Comparison of ENCODE assay signal across 22 cellular contexts in the genomic region with DNA sequence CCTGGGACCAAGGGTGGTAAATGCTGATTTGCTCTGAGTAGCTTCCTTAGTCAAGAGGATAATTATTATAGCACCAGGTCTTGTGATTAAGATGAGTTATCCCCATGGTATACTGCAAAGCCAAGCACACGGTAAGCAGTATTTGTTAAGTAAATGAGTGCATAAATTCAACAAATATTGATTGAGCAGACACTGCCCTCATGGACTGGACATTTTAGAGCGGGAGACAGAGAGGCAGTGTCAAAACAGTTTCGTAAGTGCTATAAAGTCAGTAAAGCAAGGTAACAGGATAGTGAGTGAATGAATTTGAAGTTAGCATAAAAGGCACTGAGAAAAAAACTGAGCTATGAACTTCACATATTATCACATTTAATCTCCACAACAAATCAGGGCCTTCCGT. TPM values are rescaled to one million over a fixed set of nuclear protein-coding genes. Genes with fewer than 3 reads are reported as not detected.
DNase-seq lines count a peak whose midpoint lies in the region; ATAC-seq, FAIRE-seq and TF ChIP-seq lines count a peak whose summit lies in the region.
"Had no signal": no experiment of that assay in that cellular context is flagged by ENCODE, and none has a peak within 500 bp of the region (broad histone marks: within the 10 kb centered on the region; RNA-seq: fewer than 3 reads in every experiment).

No MANE protein-coding gene starts in this region.

- no peak for TF ChIP-seq CTCF in 22Rv1 (IDR thresholded peaks at IDR 0.05)
- TF ChIP-seq CTCF in testis (IDR thresholded peaks at IDR 0.05) = no peak

- no peaks in the 10 kb centered on the region for H3K4me1 ChIP-seq in testis

- no peak for TF ChIP-seq POLR2A in testis (IDR thresholded peaks at IDR 0.05)

- no peak overlapping the region for H3K27ac Mint-ChIP-seq in activated T-cell treated with anti-CD3 and anti-CD28 coated beads, Interleukin-2, amount 50 U/mL, for 72 hours
- H3K27ac Mint-ChIP-seq: IgD-negative memory B cell had no signal

- H3K4me3 ChIP-seq in testis = no peak overlapping the region
- H3K4me3 ChIP-seq: GM23248, SK-N-MC had no signal

- H3K27ac ChIP-seq in 22Rv1 = peak overlapping the region; percentile 38
- no peak overlapping the region for H3K27ac ChIP-seq in testis
- H3K27ac ChIP-seq: GM23248, HL-60, SK-N-MC had no signal

- peaks cover 11% of the 10 kb centered on the region for H3K27me3 Mint-ChIP-seq in activated T-cell treated with anti-CD3 and anti-CD28 coated beads, Interleukin-2, amount 50 U/mL, for 72 hours (ENCODE audit: low read depth)
- H3K27me3 Mint-ChIP-seq: IgD-negative memory B cell had no signal

- H3K27me3 ChIP-seq in testis = no peaks in the 10 kb centered on the region

- WGBS in testis, 2 donors = 91 to 96% methylated on average over 4 of the region's 4 CpGs

- no peaks in the 10 kb centered on the region for H3K9me3 Mint-ChIP-seq in activated T-cell treated with anti-CD3 and anti-CD28 coated beads, Interleukin-2, amount 50 U/mL, for 72 hours

- peak; percentile 8 for DNase-seq in NCI-H1105 (lab: John Stamatoyannopoulos, UW)
- peak; percentile 76 to 82 for DNase-seq in NCI-H526 (lab: John Stamatoyannopoulos, UW)
- DNase-seq in HPDE6-E6E7 (ENCODE audit: extremely low spot score) = no peak
- no peak for DNase-seq in activated T-cell treated with anti-CD3 and anti-CD28 coated beads, Interleukin-2, amount 50 U/mL, for 72 hours
- no peak for DNase-seq in testis
- DNase-seq: ACHN, C1 segment of cervical spinal cord, GF-D8, GM23248, HCEC 1CT, Karpas-422, NCI-H1048, NCI-H2029, OCI-M1, SHP77 had no signal

- H3K36me3 Mint-ChIP-seq in activated T-cell treated with anti-CD3 and anti-CD28 coated beads, Interleukin-2, amount 50 U/mL, for 72 hours (ENCODE audit: insufficient read depth in 2 of 2) = peaks cover 10 to 17% of the 10 kb centered on the region in 2 donors
- H3K36me3 Mint-ChIP-seq: IgD-negative memory B cell had no signal

- H3K36me3 ChIP-seq in testis (ENCODE audit: low read depth, missing control alignments) = no peaks in the 10 kb centered on the region

- no peaks in the 10 kb centered on the region for H3K9me3 ChIP-seq in testis

- peak; percentile 33 for FAIRE-seq in islet of Langerhans (lab: Jason Lieb, UNC)
- FAIRE-seq: GM19239, HTR-8/SVneo had no signal

- no peak for ATAC-seq in activated T-cell treated with anti-CD3 and anti-CD28 coated beads, Interleukin-2, amount 50 U/mL, for 72 hours (replicated peaks in 1 of 2)

- intact Hi-C loops in testis (cut with DNase I; ENCODE audit: low total_unique reads) = no loop called here

- no peak overlapping the region for H3K4me3 Mint-ChIP-seq in activated T-cell treated with anti-CD3 and anti-CD28 coated beads, Interleukin-2, amount 50 U/mL, for 72 hours
- H3K4me3 Mint-ChIP-seq: IgD-negative memory B cell had no signal

- H3K4me1 Mint-ChIP-seq in activated T-cell treated with anti-CD3 and anti-CD28 coated beads, Interleukin-2, amount 50 U/mL, for 72 hours (ENCODE audit: low read depth) = no peaks in the 10 kb centered on the region

RNA-seq across cellular contexts. Expression of a gene that starts 13.9 kb away (rescaled TPM):
- total RNA-seq in activated T-cell treated with anti-CD3 and anti-CD28 coated beads, Interleukin-2, amount 50 U/mL, for 72 hours = 10 to 100 TPM; 53.6 to 59.7 TPM
- total RNA-seq in testis = 100 to 1,000 TPM; 162 to 196 TPM
- 90.8 TPM for polyA plus RNA-seq in testis (ENCODE audit: insufficient read depth, low read depth, low replicate concordance)

Comparison
In these comparisons a context has a peak if more than half of its experiments do, and no peak if none do; other contexts are left out.
1. DNase-seq: peak in NCI-H1105 (single experiment) and NCI-H526 (2 of 2); none in HPDE6-E6E7 (single experiment), activated T-cell treated with anti-CD3 and anti-CD28 coated beads, Interleukin-2, amount 50 U/mL, for 72 hours (0 of 2) and testis (single experiment).